ENCODE assay signal across 1 cellular context in the genomic region with DNA sequence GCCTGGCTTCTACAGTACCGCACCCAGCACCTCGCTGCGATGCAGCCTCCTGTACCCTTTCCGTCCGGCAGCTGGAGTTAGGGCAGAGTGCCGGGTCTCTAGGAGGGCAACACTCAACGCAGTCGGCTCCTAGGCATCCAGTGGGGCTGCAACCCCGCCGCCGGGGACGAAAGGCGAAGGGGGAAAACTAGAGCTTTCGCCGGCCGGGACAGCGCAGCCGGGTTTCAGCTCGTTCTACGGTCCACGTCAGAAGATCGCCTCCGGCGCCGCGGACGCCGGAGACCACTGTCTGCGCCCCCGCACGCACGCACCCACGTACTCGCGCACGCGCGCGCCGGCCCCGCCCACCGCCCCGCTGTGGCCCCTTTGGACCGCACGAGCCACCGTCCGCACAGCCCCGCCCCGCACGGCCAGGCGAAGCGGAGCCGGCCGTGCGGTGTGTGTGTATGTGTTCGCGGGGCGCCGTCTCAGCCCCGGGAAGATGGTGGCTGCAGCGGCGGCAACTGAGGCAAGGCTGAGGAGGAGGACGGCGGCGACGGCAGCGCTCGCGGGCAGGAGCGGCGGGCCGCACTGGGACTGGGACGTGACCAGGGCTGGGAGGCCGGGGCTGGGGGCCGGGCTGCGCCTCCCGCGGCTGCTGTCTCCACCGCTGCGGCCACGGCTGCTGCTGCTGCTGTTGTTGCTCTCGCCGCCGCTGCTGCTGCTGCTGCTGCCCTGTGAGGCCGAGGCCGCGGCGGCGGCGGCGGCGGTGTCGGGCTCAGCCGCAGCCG.
TF ChIP-seq lines count a peak whose summit lies in the region.

ATRN (plus strand) TSS at position 392 of the 770 bp plus-strand sequence; CDS start at position 482, 90 bp downstream.

TF ChIP-seq in HepG2, 621 proteins besides CTCF, POLR2A, EP300 and RAD21 (continued from another document and continues in another):
- TF ChIP-seq, protein P1, sequence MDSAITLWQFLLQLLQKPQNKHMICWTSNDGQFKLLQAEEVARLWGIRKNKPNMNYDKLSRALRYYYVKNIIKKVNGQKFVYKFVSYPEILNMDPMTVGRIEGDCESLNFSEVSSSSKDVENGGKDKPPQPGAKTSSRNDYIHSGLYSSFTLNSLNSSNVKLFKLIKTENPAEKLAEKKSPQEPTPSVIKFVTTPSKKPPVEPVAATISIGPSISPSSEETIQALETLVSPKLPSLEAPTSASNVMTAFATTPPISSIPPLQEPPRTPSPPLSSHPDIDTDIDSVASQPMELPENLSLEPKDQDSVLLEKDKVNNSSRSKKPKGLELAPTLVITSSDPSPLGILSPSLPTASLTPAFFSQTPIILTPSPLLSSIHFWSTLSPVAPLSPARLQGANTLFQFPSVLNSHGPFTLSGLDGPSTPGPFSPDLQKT (CRISPR knock-in tag; IDR thresholded peaks at IDR 0.05; ENCODE audit: borderline replicate concordance) = peak; percentile 60; the same call in 1 of the 2 replicates
- TF ChIP-seq ZNF740 (CRISPR knock-in tag; IDR thresholded peaks at IDR 0.05) = peak; percentile 62; the same call in 1 of the 2 replicates
- peak; percentile 51 for TF ChIP-seq AGO2 (optimal IDR thresholded peaks at IDR 0.05; ENCODE audit: low read depth, low read length)
- peak; percentile 81 for TF ChIP-seq FOXA3 (CRISPR knock-in tag; IDR thresholded peaks at IDR 0.05)
- TF ChIP-seq ZFP36L1 (CRISPR knock-in tag; IDR thresholded peaks at IDR 0.05) = peak; percentile 91
- peak; percentile 76; the same call in 1 of the 2 replicates for TF ChIP-seq NFE2L1 (CRISPR knock-in tag; IDR thresholded peaks at IDR 0.05; ENCODE audit: borderline replicate concordance)
- peak; percentile 83; the same call in 1 of the 2 replicates for TF ChIP-seq ZNF841 (CRISPR knock-in tag; IDR thresholded peaks at IDR 0.05; ENCODE audit: borderline replicate concordance)
- no peak; the same call in 1 of the 2 replicates for TF ChIP-seq NFIC (IDR thresholded peaks at IDR 0.05; ENCODE audit: low read length)
- TF ChIP-seq ZNF644 (CRISPR knock-in tag; IDR thresholded peaks at IDR 0.05; ENCODE audit: low read depth) = peak; percentile 31; the same call in 1 of the 2 replicates
- peak; percentile 75 for TF ChIP-seq PLSCR1 (CRISPR knock-in tag; IDR thresholded peaks at IDR 0.05; ENCODE audit: borderline replicate concordance)
- TF ChIP-seq CREB3 (CRISPR knock-in tag; IDR thresholded peaks at IDR 0.05) = peak; percentile 94; the same call in 1 of the 2 replicates
- TF ChIP-seq RXRA (CRISPR knock-in tag; IDR thresholded peaks at IDR 0.05) = peak; percentile 55
- peak; percentile 73 for TF ChIP-seq KLF15 (CRISPR knock-in tag; IDR thresholded peaks at IDR 0.05; ENCODE audit: borderline replicate concordance)
- TF ChIP-seq, protein P2, sequence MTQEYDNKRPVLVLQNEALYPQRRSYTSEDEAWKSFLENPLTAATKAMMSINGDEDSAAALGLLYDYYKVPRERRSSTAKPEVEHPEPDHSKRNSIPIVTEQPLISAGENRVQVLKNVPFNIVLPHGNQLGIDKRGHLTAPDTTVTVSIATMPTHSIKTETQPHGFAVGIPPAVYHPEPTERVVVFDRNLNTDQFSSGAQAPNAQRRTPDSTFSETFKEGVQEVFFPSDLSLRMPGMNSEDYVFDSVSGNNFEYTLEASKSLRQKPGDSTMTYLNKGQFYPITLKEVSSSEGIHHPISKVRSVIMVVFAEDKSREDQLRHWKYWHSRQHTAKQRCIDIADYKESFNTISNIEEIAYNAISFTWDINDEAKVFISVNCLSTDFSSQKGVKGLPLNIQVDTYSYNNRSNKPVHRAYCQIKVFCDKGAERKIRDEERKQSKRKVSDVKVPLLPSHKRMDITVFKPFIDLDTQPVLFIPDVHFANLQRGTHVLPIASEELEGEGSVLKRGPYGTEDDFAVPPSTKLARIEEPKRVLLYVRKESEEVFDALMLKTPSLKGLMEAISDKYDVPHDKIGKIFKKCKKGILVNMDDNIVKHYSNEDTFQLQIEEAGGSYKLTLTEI (CRISPR knock-in tag; conservative IDR thresholded peaks at IDR 0.05) = no peak
- no peak for TF ChIP-seq SRSF4 (IDR thresholded peaks at IDR 0.05; ENCODE audit: low read depth, low read length, poor library complexity, severe bottlenecking)
- peak; percentile 76 for TF ChIP-seq ESRRA (CRISPR knock-in tag; IDR thresholded peaks at IDR 0.05; ENCODE audit: low read depth)
- TF ChIP-seq RERE (CRISPR knock-in tag; IDR thresholded peaks at IDR 0.05; ENCODE audit: low read depth) = peak; percentile 83
- peak; percentile 97 for TF ChIP-seq HMGXB4 (CRISPR knock-in tag; IDR thresholded peaks at IDR 0.05; ENCODE audit: borderline replicate concordance in 1 of 2, low read depth in 1 of 2)
- TF ChIP-seq TAF1 (CRISPR knock-in tag; IDR thresholded peaks at IDR 0.05) = peak; percentile 93
- peak; percentile 88 for TF ChIP-seq MEIS1 (CRISPR knock-in tag; IDR thresholded peaks at IDR 0.05; ENCODE audit: borderline replicate concordance)
- TF ChIP-seq AHDC1 (CRISPR knock-in tag; IDR thresholded peaks at IDR 0.05; ENCODE audit: borderline replicate concordance) = no peak
- peak; percentile 98 for TF ChIP-seq HOXA3 (CRISPR knock-in tag; IDR thresholded peaks at IDR 0.05)
- TF ChIP-seq GPN1 (CRISPR knock-in tag; IDR thresholded peaks at IDR 0.05; ENCODE audit: borderline replicate concordance) = peak; percentile 40; the same call in 1 of the 2 replicates
- TF ChIP-seq, protein P3, sequence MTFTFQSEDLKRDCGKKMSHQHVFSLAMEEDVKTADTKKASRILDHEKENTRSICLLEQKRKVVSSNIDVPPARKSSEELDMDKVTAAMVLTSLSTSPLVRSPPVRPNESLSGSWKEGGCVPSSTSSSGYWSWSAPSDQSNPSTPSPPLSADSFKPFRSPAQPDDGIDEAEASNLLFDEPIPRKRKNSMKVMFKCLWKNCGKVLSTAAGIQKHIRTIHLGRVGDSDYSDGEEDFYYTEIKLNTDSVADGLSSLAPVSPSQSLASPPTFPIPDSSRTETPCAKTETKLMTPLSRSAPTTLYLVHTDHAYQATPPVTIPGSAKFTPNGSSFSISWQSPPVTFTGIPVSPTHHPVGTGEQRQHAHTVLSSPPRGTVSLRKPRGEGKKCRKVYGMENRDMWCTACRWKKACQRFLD (CRISPR knock-in tag; IDR thresholded peaks at IDR 0.05; ENCODE audit: borderline replicate concordance) = peak; percentile 86; the same call in 1 of the 2 replicates
- TF ChIP-seq ZNF343 (CRISPR knock-in tag; IDR thresholded peaks at IDR 0.05) = peak; percentile 95
- TF ChIP-seq RBM39 (IDR thresholded peaks at IDR 0.05; ENCODE audit: low read depth, low read length, poor library complexity, severe bottlenecking) = peak; percentile 58
- TF ChIP-seq ZNF7 (CRISPR knock-in tag; IDR thresholded peaks at IDR 0.05) = no peak
- TF ChIP-seq ZBTB43 (CRISPR knock-in tag; conservative IDR thresholded peaks at IDR 0.05) = peak; percentile 82
